Comparison of ENCODE assay signal across 25 cellular contexts in genomic region chr3:64382171-64382570, GRCh38.
DNase-seq lines count a peak whose midpoint lies in the region; ATAC-seq, FAIRE-seq and TF ChIP-seq lines count a peak whose summit lies in the region.
"Had no signal": no experiment of that assay in that cellular context is flagged by ENCODE, and none has a peak within 500 bp of the region (broad histone marks: within the 10 kb centered on the region; RNA-seq: fewer than 3 reads in every experiment).

No MANE protein-coding gene starts in this region.

- H2BK120ac ChIP-seq in IMR-90 (ENCODE audit: low read depth, low read length) = peak overlapping the region; percentile 67

- H3K27ac ChIP-seq in IMR-90 (ENCODE audit: insufficient read depth, low read length) (peak overlapping the region; percentile 71; the same call in 1 of the 2 replicates), endothelial cell of umbilical vein (ENCODE audit: insufficient read depth, low read depth, low read length) (no peak overlapping the region), lower lobe of right lung (peak overlapping the region; percentile 12), esophagus muscularis mucosa (replicated peaks in 1 of 4) (no peak overlapping the region), GM23248 (no peak overlapping the region)
- H3K27ac ChIP-seq: C4-2B, RWPE1 had no signal

- no peak for TF ChIP-seq POLR2A in IMR-90 (IDR thresholded peaks at IDR 0.05; ENCODE audit: low read depth, low read length)
- no peak for TF ChIP-seq POLR2A in endothelial cell of umbilical vein (IDR thresholded peaks at IDR 0.05; ENCODE audit: low read depth, low read length)
- no peak for TF ChIP-seq POLR2A in esophagus muscularis mucosa (IDR thresholded peaks at IDR 0.05; ENCODE audit: low read depth)

- peak overlapping the region; percentile 74; the same call in 1 of the 2 replicates for H3K18ac ChIP-seq in IMR-90 (ENCODE audit: low read depth, low read length)

- no peak overlapping the region for H2AK5ac ChIP-seq in IMR-90 (ENCODE audit: low read depth, low read length)

- H4K20me1 ChIP-seq in IMR-90 (ENCODE audit: insufficient read depth, low read length) = no peaks in the 10 kb centered on the region
- H4K20me1 ChIP-seq in endothelial cell of umbilical vein (replicated peaks; ENCODE audit: control insufficient read depth, extremely low read depth, insufficient read depth, low read length) = no peaks in the 10 kb centered on the region
- no peaks in the 10 kb centered on the region for H4K20me1 ChIP-seq in GM23248 (ENCODE audit: insufficient read depth)

- ATAC-seq in IMR-90 (ENCODE audit: low read depth) = peak; percentile 77
- peak in 1 of 2 donors; percentile 18 for ATAC-seq in lower lobe of right lung
- ATAC-seq in HG02884 (IDR thresholded peaks at IDR 0.05; ENCODE audit: unreplicated experiment) = no peak
- ATAC-seq in sciatic nerve = no peak
- ATAC-seq: CD8-positive, alpha-beta T cell; Panc1 had no signal

- 0 out of 2 replicates have a peak, but pooled peaks cover 4% of the 10 kb centered on the region for H3K9me3 ChIP-seq in IMR-90 (ENCODE audit: control insufficient read depth, insufficient read depth, low read length)
- H3K9me3 ChIP-seq in endothelial cell of umbilical vein (replicated peaks; ENCODE audit: control insufficient read depth, insufficient read depth, low read length) = no peaks in the 10 kb centered on the region
- H3K9me3 ChIP-seq in lower lobe of right lung = no peaks in the 10 kb centered on the region
- no peaks in the 10 kb centered on the region for H3K9me3 ChIP-seq in esophagus muscularis mucosa
- H3K9me3 ChIP-seq in GM23248 (ENCODE audit: low read depth) = no peaks in the 10 kb centered on the region

- H3K4me1 ChIP-seq in IMR-90 (ENCODE audit: control insufficient read depth, insufficient read depth, low read length) (peaks cover 9% of the 10 kb centered on the region), endothelial cell of umbilical vein (ENCODE audit: control insufficient read depth, extremely low read depth, insufficient read depth, low read length) (no peaks in the 10 kb centered on the region), lower lobe of right lung (no peaks in the 10 kb centered on the region), esophagus muscularis mucosa (no peaks in the 10 kb centered on the region), GM23248 (ENCODE audit: insufficient read depth) (no peaks in the 10 kb centered on the region)

- CTCF ChIA-PET in IMR-90 (lab: Yijun Ruan, JAX) (no interaction called here), endothelial cell of umbilical vein (lab: Charles Lee) (interaction anchor here (1.0 to 2.7 kb wide), 3 partner anchors 13 to 351 kb away, joined by 3 to 11 read pairs (median 6); no protein-coding TSS in a partner anchor)

- peak overlapping the region; percentile 76; the same call in 1 of the 2 replicates for H2BK20ac ChIP-seq in IMR-90 (ENCODE audit: low read depth, low read length)

- H4K8ac ChIP-seq in IMR-90 (ENCODE audit: low read depth in 2 of 2, low read length in 2 of 2) = peak overlapping the region in 1 of 2 experiments; percentile 93; a peak in 2 of 4 replicates

- H4K5ac ChIP-seq in IMR-90 (ENCODE audit: low read depth, low read length) = no peak overlapping the region

- H3K4me2 ChIP-seq in IMR-90 (ENCODE audit: low read depth, low read length) = peak overlapping the region; percentile 64; the same call in 1 of the 2 replicates
- no peak overlapping the region for H3K4me2 ChIP-seq in endothelial cell of umbilical vein (ENCODE audit: insufficient read depth, low read length)
- no peak overlapping the region for H3K4me2 ChIP-seq in GM23248 (ENCODE audit: unreplicated experiment)

- intact Hi-C loops in IMR-90 (cut with micrococcal nuclease) (loop anchor here (1.0 kb wide), 1 partner anchor 24 kb away; no protein-coding TSS in a partner anchor), endothelial cell of umbilical vein (cut with micrococcal nuclease) (no loop called here), lower lobe of right lung (cut with DNase I) (no loop called here), esophagus muscularis mucosa (cut with DNase I) (no loop called here), sciatic nerve (cut with DNase I) (no loop called here)

- POLR2A ChIA-PET in IMR-90 (lab: Charles Lee; ENCODE audit: unreplicated experiment) (interaction anchor here (0.5 kb wide), 1 partner anchor 116 kb away, joined by 3 read pairs; no protein-coding TSS in a partner anchor), endothelial cell of umbilical vein (lab: Charles Lee) (no interaction called here)

- no TSS peak for BruUV-seq in IMR-90 (replicated peaks; lab: Mats Ljungman, UMichigan)
- BruUV-seq in endothelial cell of umbilical vein (replicated peaks; lab: Mats Ljungman, UMichigan) = no TSS peak

- no peak overlapping the region for H3K4ac ChIP-seq in IMR-90 (ENCODE audit: low read depth, low read length)

- no peaks in the 10 kb centered on the region for H3F3A ChIP-seq in GM23248 (ENCODE audit: insufficient read depth)

- H3K79me2 ChIP-seq in endothelial cell of umbilical vein (ENCODE audit: control insufficient read depth, insufficient read depth, low read length) = no peaks in the 10 kb centered on the region
- H3K79me2 ChIP-seq in GM23248 (ENCODE audit: insufficient read depth) = no peaks in the 10 kb centered on the region

- no peak for TF ChIP-seq EP300 in esophagus muscularis mucosa (IDR thresholded peaks at IDR 0.05)

- FAIRE-seq in endothelial cell of umbilical vein (lab: Jason Lieb, UNC) = no peak
- FAIRE-seq: GM12891, H54, HTR-8/SVneo had no signal

- DNase-seq in IMR-90 (peak; percentile 64), endothelial cell of umbilical vein (ENCODE audit: low read depth, low spot score) (peak; percentile 11), lower lobe of right lung (no peak), esophagus muscularis mucosa (ENCODE audit: extremely low spot score) (no peak), GM23248 (no peak), sciatic nerve (ENCODE audit: low spot score) (no peak)
- DNase-seq: Caco-2; CD8-positive, alpha-beta T cell; EL; GF-D8; KBM-7; MV-4-11; NCI-H1105; NCI-H1436 treated with DMSO at 0.1 percent for 48 hours; NCI-H1930; NCI-H446 treated with DMSO at 0.1 percent for 48 hours; NCI-H526; SHP77 treated with DMSO at 0.1 percent for 48 hours had no signal

- TF ChIP-seq CTCF in IMR-90 (conservative IDR thresholded peaks at IDR 0.05; ENCODE audit: low read depth, low read length) (no peak), endothelial cell of umbilical vein (IDR thresholded peaks at IDR 0.05; ENCODE audit: extremely low read depth in 1 of 2, insufficient read depth in 1 of 2, low read depth in 1 of 2, low read length in 2 of 2) (no peak), lower lobe of right lung (IDR thresholded peaks at IDR 0.05) (no peak), esophagus muscularis mucosa (IDR thresholded peaks at IDR 0.05) (no peak)

- H3K14ac ChIP-seq in IMR-90 (replicated peaks; ENCODE audit: low read depth, low read length) = 0 out of 2 replicates have a peak overlapping the region, but pooled peaks have one; percentile 38

- in situ Hi-C loops in IMR-90 (cut with MboI; ENCODE audit: low sequenced_read_pairs) = no loop called here
- in situ Hi-C loops in GM23248 (cut with MboI) = no loop called here

- peak overlapping the region; percentile 19; the same call in 1 of the 2 replicates for H4K91ac ChIP-seq in IMR-90 (ENCODE audit: insufficient read depth, low read depth, low read length)

- no peaks in the 10 kb centered on the region for H3K9me2 ChIP-seq in GM23248 (ENCODE audit: insufficient read depth)

- no peak overlapping the region for H2BK5ac ChIP-seq in IMR-90 (ENCODE audit: low read depth, low read length, poor library complexity, severe bottlenecking)

- no peaks in the 10 kb centered on the region for H3K27me3 ChIP-seq in IMR-90 (ENCODE audit: control insufficient read depth, insufficient read depth, low read length)
- H3K27me3 ChIP-seq in endothelial cell of umbilical vein (ENCODE audit: control insufficient read depth in 2 of 2, insufficient read depth in 2 of 2, low read length in 2 of 2) = no peaks in the 10 kb centered on the region
- no peaks in the 10 kb centered on the region for H3K27me3 ChIP-seq in lower lobe of right lung (ENCODE audit: low read depth)
- no peaks in the 10 kb centered on the region for H3K27me3 ChIP-seq in esophagus muscularis mucosa
- H3K27me3 ChIP-seq in GM23248 (replicated peaks; ENCODE audit: insufficient read depth) = no peaks in the 10 kb centered on the region

- H3K23ac ChIP-seq in IMR-90 (ENCODE audit: low read depth, low read length) = no peak overlapping the region

- H2AK9ac ChIP-seq in IMR-90 (replicated peaks; ENCODE audit: low read depth, low read length, poor library complexity) = no peak overlapping the region

- H3K56ac ChIP-seq in IMR-90 (ENCODE audit: extremely low read depth, insufficient read depth, low read length) = no peak overlapping the region

- no peak overlapping the region for H3K9ac ChIP-seq in IMR-90 (ENCODE audit: low read depth, low read length)
- H3K9ac ChIP-seq in endothelial cell of umbilical vein (replicated peaks; ENCODE audit: extremely low read depth, insufficient read depth, low read length) = no peak overlapping the region
- H3K9ac ChIP-seq in GM23248 = no peak overlapping the region

- H3K9me1 ChIP-seq in IMR-90 (ENCODE audit: insufficient read depth, low read length) (peaks cover 10% of the 10 kb centered on the region), endothelial cell of umbilical vein (replicated peaks; ENCODE audit: control insufficient read depth, extremely low read depth, insufficient read depth, low read length) (no peaks in the 10 kb centered on the region)

- no peak for TF ChIP-seq RAD21 in IMR-90 (IDR thresholded peaks at IDR 0.05; ENCODE audit: low read length)

- H3K79me1 ChIP-seq in IMR-90 (ENCODE audit: low read depth in 1 of 2, low read length in 2 of 2) = peaks cover 0 to 8% of the 10 kb centered on the region in 2 experiments; a peak in 1 of 4 replicates

- no peaks in the 10 kb centered on the region for H3K36me3 ChIP-seq in IMR-90 (ENCODE audit: control insufficient read depth, insufficient read depth, low read length)
- no peaks in the 10 kb centered on the region for H3K36me3 ChIP-seq in endothelial cell of umbilical vein (ENCODE audit: control insufficient read depth in 2 of 2, extremely low read depth in 1 of 2, insufficient read depth in 2 of 2, low read length in 2 of 2)
- no peaks in the 10 kb centered on the region for H3K36me3 ChIP-seq in lower lobe of right lung
- H3K36me3 ChIP-seq in esophagus muscularis mucosa = no peaks in the 10 kb centered on the region
- H3K36me3 ChIP-seq in GM23248 (ENCODE audit: low read depth) = no peaks in the 10 kb centered on the region

- no CpG with 5 or more reads among the region's 2 CpGs for WGBS in IMR-90 (ENCODE audit: extremely low coverage in 2 of 2, insufficient read length in 1 of 2), 2 experiments
- 67% methylated on average over 2 of the region's 2 CpGs for WGBS in esophagus muscularis mucosa
- 81 to 89% methylated on average over 2 of the region's 2 CpGs for WGBS in GM23248 (ENCODE audit: low coverage in 1 of 2, low lambda C conversion rate in 2 of 2, missing lambda C conversion rate in 2 of 2), 2 experiments

- H2BK15ac ChIP-seq in IMR-90 (ENCODE audit: low read depth, low read length) = peak overlapping the region; percentile 82; the same call in 1 of the 3 replicates

- no peak overlapping the region for H3K4me3 ChIP-seq in IMR-90 (ENCODE audit: insufficient read depth, low read depth, low read length)
- no peak overlapping the region for H3K4me3 ChIP-seq in endothelial cell of umbilical vein (replicated peaks in 1 of 3; ENCODE audit: insufficient read depth in 1 of 3, low read depth in 1 of 3, low read length in 3 of 3)
- H3K4me3 ChIP-seq in lower lobe of right lung = no peak overlapping the region
- no peak overlapping the region for H3K4me3 ChIP-seq in esophagus muscularis mucosa
- H3K4me3 ChIP-seq in GM23248 = no peak overlapping the region

- dilution Hi-C loops in IMR-90 (cut with HindIII; ENCODE audit: low sequenced_read_pairs, unreplicated experiment) = no loop called here
- dilution Hi-C loops in endothelial cell of umbilical vein (cut with MboI; ENCODE audit: extremely low pct_ligation_motif_present, low sequenced_read_pairs) = no loop called here

- H2AFZ ChIP-seq in IMR-90 (replicated peaks; ENCODE audit: low read length, poor library complexity) (no peak overlapping the region), endothelial cell of umbilical vein (ENCODE audit: low read depth, low read length) (no peak overlapping the region), GM23248 (no peak overlapping the region)

Comparison
In these comparisons a context has a peak if more than half of its experiments do, and no peak if none do; other contexts are left out.
1. DNase-seq: peak in IMR-90 (single experiment) and endothelial cell of umbilical vein (single experiment); none in lower lobe of right lung (single experiment), esophagus muscularis mucosa (single experiment), GM23248 (single experiment) and sciatic nerve (single experiment).
2. H3K27ac ChIP-seq: peak in IMR-90 (single experiment) and lower lobe of right lung (single experiment); none in endothelial cell of umbilical vein (single experiment), esophagus muscularis mucosa (0 of 4) and GM23248 (single experiment).